ENCODE assay signal across 8 cellular contexts in the genomic region with DNA sequence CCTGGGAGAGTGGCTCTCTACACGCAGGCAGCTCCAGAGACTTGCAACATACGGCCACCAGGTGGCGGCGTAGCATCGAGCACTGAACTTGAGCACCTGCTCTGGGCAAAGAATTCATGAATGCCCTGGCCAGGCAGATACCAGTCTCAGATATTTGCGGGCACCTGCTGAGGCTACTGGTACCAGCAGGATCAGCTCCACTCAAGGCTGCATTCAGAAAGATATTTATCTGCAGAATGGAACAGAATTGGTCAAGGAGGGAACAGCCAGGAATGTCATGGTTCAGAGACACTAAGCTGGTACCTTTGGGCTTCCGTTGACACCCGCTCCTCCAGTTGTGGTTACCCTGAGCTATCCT. TPM values are rescaled to one million over a fixed set of nuclear protein-coding genes. Genes with fewer than 3 reads are reported as not detected.
A peak's percentile ranks its signal among the peaks of the same experiment; 100 is the strongest.
DNase-seq lines count a peak whose midpoint lies in the region; ATAC-seq and TF ChIP-seq lines count a peak whose summit lies in the region.

No MANE protein-coding gene starts in this region.

- no peaks in the 10 kb centered on the region for H3K36me3 ChIP-seq in NT2/D1 (ENCODE audit: insufficient read depth, insufficient read length, low read length)

- no peak overlapping the region for H3K9ac ChIP-seq in NT2/D1 (ENCODE audit: insufficient read length, low read depth)

- peak; percentile 74 for ATAC-seq in GM18870 (IDR thresholded peaks at IDR 0.05; ENCODE audit: unreplicated experiment)

- H3K27me3 ChIP-seq in NT2/D1 (ENCODE audit: insufficient read depth, insufficient read length): no peaks in the 10 kb centered on the region

- no peak overlapping the region for H3K4me3 ChIP-seq in AG10803 (ENCODE audit: low read length)
- no peak overlapping the region for H3K4me3 ChIP-seq in NT2/D1 (ENCODE audit: insufficient read length, low read depth)

- DNase-seq in AG10803 (ENCODE audit: low read depth) (peak; percentile 68), HT-29 (ENCODE audit: low spot score) (peak; percentile 94), NT2/D1 (ENCODE audit: low read depth, low spot score) (peak; percentile 55), epidermal melanocyte (ENCODE audit: insufficient read length, low spot score) (peak; percentile 73), myocyte (ENCODE audit: low read depth) (peak; percentile 87)
- DNase-seq in activated CD8-positive, alpha-beta memory T cell treated with anti-CD3 and anti-CD28 coated beads, Interleukin-2, amount 50 U/mL, for 24 hours (ENCODE audit: extremely low read depth): peak; percentile 59
- DNase-seq in stimulated activated CD8-positive, alpha-beta memory T cell treated with anti-CD3 and anti-CD28 coated beads, Interleukin-7, amount 100 ng/mL, for 1 hour (ENCODE audit: low read depth in 2 of 2): peak; percentile 45 to 73

- no peaks in the 10 kb centered on the region for H3K4me1 ChIP-seq in NT2/D1 (ENCODE audit: insufficient read depth, insufficient read length)

- H3K9me3 ChIP-seq in NT2/D1 (ENCODE audit: insufficient read depth, low read length): no peaks in the 10 kb centered on the region

- TF ChIP-seq CTCF in AG10803 (conservative IDR thresholded peaks at IDR 0.05; ENCODE audit: low read length): peak; percentile 96

RNA-seq across cellular contexts. Expression of a gene that starts 10.8 kb away (rescaled TPM):
- 56.4 and 60.6 TPM in 2 replicates for total RNA-seq in HT-29 (2014; rRNA removed; shearing (Covaris generic))
- total RNA-seq in myocyte: 19.2 and 24.1 TPM in 2 replicates
- 25.9 TPM for polyA plus RNA-seq in myocyte (2012)

RNA-seq across cellular contexts. Expression of a gene that starts 24.6 kb away (rescaled TPM):
- 0.41 TPM in 1 of 2 replicates, not detected in the other for total RNA-seq in HT-29 (2014; rRNA removed; shearing (Covaris generic))
- total RNA-seq in myocyte: not detected in 2 replicates
- polyA plus RNA-seq in myocyte (2012): 0.03 TPM

RNA-seq across cellular contexts. Expression of a gene that starts 36.2 kb away (rescaled TPM):
- total RNA-seq in HT-29 (2014; rRNA removed; shearing (Covaris generic)): not detected in 2 replicates
- total RNA-seq in myocyte: not detected in 2 replicates
- not detected for polyA plus RNA-seq in myocyte (2012)

RNA-seq across cellular contexts. Expression of a gene that starts 46.0 kb away (rescaled TPM):
- total RNA-seq in HT-29 (2014; rRNA removed; shearing (Covaris generic)): not detected in 2 replicates
- total RNA-seq in myocyte: not detected in 2 replicates
- polyA plus RNA-seq in myocyte (2012): not detected
